ENCODE assay signal across 8 cellular contexts in genomic region chr1:28371011-28371378, GRCh38. TPM values are rescaled to one million over a fixed set of nuclear protein-coding genes. Genes with fewer than 3 reads are reported as not detected.
DNase-seq lines count a peak whose midpoint lies in the region; ATAC-seq and TF ChIP-seq lines count a peak whose summit lies in the region.

No MANE protein-coding gene starts in this region.

- ATAC-seq in natural killer cell: no peak
- ATAC-seq in HG02571 (IDR thresholded peaks at IDR 0.05; ENCODE audit: unreplicated experiment): no peak
- ATAC-seq in HG03175 (IDR thresholded peaks at IDR 0.05; ENCODE audit: unreplicated experiment): no peak

- H3K27me3 ChIP-seq in Karpas-422 (ENCODE audit: low read length): no peaks in the 10 kb centered on the region

- peak overlapping the region; percentile 71 to 96 for H3K4me3 Mint-ChIP-seq in CD14-positive monocyte
- H3K4me3 Mint-ChIP-seq in natural killer cell: peak overlapping the region; percentile 89

- no peak overlapping the region for H2AFZ ChIP-seq in Karpas-422 (ENCODE audit: low read length)

- H3K4me1 ChIP-seq in Karpas-422 (ENCODE audit: low read length): peaks cover 34% of the 10 kb centered on the region

- TF ChIP-seq CTCF in CD14-positive monocyte (IDR thresholded peaks at IDR 0.05): no peak
- TF ChIP-seq CTCF in choroid plexus epithelial cell (conservative IDR thresholded peaks at IDR 0.05; ENCODE audit: low read depth, low read length): no peak
- TF ChIP-seq CTCF in natural killer cell (IDR thresholded peaks at IDR 0.05): no peak

- no peak overlapping the region for H3K27ac ChIP-seq in Karpas-422 (ENCODE audit: low read length)

- H3K36me3 ChIP-seq in Karpas-422 (ENCODE audit: insufficient read depth, low read length): no peaks in the 10 kb centered on the region

- peaks cover 0 to 2% of the 10 kb centered on the region in 2 donors for H3K36me3 Mint-ChIP-seq in CD14-positive monocyte
- H3K36me3 Mint-ChIP-seq in natural killer cell: no peaks in the 10 kb centered on the region

- peak overlapping the region; percentile 99 for H3K9ac ChIP-seq in Karpas-422 (ENCODE audit: low read length)

- DNase-seq in CD14-positive monocyte (ENCODE audit: low spot score): no peak
- no peak for DNase-seq in Karpas-422
- DNase-seq in choroid plexus epithelial cell (ENCODE audit: low read depth): peak; percentile 17
- DNase-seq in natural killer cell: no peak
- DNase-seq in DMS 273 treated with DMSO at 0.1 percent for 48 hours (lab: John Stamatoyannopoulos, UW): no peak
- DNase-seq in NCI-H1436 (lab: John Stamatoyannopoulos, UW): no peak

- H3K4me1 Mint-ChIP-seq in CD14-positive monocyte: peaks cover 30% of the 10 kb centered on the region
- H3K4me1 Mint-ChIP-seq in natural killer cell: peaks cover 40 to 42% of the 10 kb centered on the region in 2 donors

- peaks cover 57% of the 10 kb centered on the region for H3K79me2 ChIP-seq in Karpas-422 (ENCODE audit: low read length)

- H3K27ac Mint-ChIP-seq in CD14-positive monocyte: no peak overlapping the region
- peak overlapping the region in 1 of 2 donors; percentile 89 for H3K27ac Mint-ChIP-seq in natural killer cell

- H3K27me3 Mint-ChIP-seq in CD14-positive monocyte (ENCODE audit: low read depth in 3 of 3) (peaks cover 0 to 6% (median 0%) of the 10 kb centered on the region in 3 donors), natural killer cell (ENCODE audit: low read depth in 2 of 2) (no peaks in the 10 kb centered on the region)

- H3K4me2 ChIP-seq in Karpas-422 (ENCODE audit: low read depth, low read length, poor library complexity, severe bottlenecking): peak overlapping the region; percentile 75

- H3K9me2 ChIP-seq in Karpas-422 (replicated peaks; ENCODE audit: insufficient read depth, low read length): no peaks in the 10 kb centered on the region

- H3K9me3 Mint-ChIP-seq in CD14-positive monocyte (no peaks in the 10 kb centered on the region), natural killer cell (no peaks in the 10 kb centered on the region)

- H3K4me3 ChIP-seq in Karpas-422 (ENCODE audit: low read length): peak overlapping the region; percentile 86
- no peak overlapping the region for H3K4me3 ChIP-seq in choroid plexus epithelial cell (ENCODE audit: low read depth, low read length)

- no peaks in the 10 kb centered on the region for H4K20me1 ChIP-seq in Karpas-422 (ENCODE audit: insufficient read depth, low read depth, low read length)

- intact Hi-C loops in CD14-positive monocyte (cut with micrococcal nuclease): no loop called here
- intact Hi-C loops in natural killer cell (cut with micrococcal nuclease): no loop called here

- H3K9me3 ChIP-seq in Karpas-422 (ENCODE audit: low read length): no peaks in the 10 kb centered on the region

RNA-seq across cellular contexts. Expression of gene PHACTR4, which starts 1.5 kb away (rescaled TPM):
- 1 to 10 TPM; 2.9 TPM for polyA plus RNA-seq in CD14-positive monocyte
- 8.5 and 10.0 TPM in 2 replicates for total RNA-seq in Karpas-422 (2014; rRNA removed; shearing (Covaris generic); ENCODE audit: low replicate concordance)
- 10 to 100 TPM; 35.2 to 50.9 (median 44.2) TPM for total RNA-seq in natural killer cell

RNA-seq across cellular contexts. Expression of gene MED18, which starts 42.2 kb away (rescaled TPM):
- 1 to 10 TPM; 2.5 to 6.3 TPM for polyA plus RNA-seq in CD14-positive monocyte
- 27.6 and 29.4 TPM in 2 replicates for total RNA-seq in Karpas-422 (2014; rRNA removed; shearing (Covaris generic); ENCODE audit: low replicate concordance)
- 10 to 100 TPM in 1 of 3 donors, 1 to 10 TPM in 2; 6.6 to 10.2 (median 8.9) TPM for total RNA-seq in natural killer cell
